Comparison of ENCODE assay signal across 2 cellular contexts in the genomic region with DNA sequence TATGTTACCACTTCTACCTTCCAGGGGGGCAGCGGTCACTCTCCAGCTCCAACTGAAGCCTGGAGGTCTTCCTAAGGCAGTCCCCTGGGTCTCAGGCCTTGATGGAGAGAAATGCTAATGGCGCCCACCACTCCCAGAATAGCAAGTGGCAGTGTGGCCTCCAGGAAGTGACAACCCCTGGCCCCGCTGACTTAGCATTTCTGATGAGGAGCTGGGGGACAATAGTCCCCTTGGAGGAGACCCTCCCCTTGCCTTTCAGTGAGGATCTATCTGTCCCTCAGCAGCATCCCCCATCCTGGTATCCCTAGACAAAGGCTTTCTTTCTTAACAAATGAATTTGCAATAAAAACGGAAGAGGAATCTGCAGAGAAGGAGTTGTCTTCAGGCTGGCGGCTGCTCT.
TF ChIP-seq lines count a peak whose summit lies in the region.

No MANE protein-coding gene starts in this region.

TF ChIP-seq in GM23338, 12 proteins besides CTCF, POLR2A, EP300 and RAD21:
- TF ChIP-seq, protein P1, sequence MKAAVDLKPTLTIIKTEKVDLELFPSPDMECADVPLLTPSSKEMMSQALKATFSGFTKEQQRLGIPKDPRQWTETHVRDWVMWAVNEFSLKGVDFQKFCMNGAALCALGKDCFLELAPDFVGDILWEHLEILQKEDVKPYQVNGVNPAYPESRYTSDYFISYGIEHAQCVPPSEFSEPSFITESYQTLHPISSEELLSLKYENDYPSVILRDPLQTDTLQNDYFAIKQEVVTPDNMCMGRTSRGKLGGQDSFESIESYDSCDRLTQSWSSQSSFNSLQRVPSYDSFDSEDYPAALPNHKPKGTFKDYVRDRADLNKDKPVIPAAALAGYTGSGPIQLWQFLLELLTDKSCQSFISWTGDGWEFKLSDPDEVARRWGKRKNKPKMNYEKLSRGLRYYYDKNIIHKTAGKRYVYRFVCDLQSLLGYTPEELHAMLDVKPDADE (IDR thresholded peaks at IDR 0.05) = no peak
- TF ChIP-seq POLR2AphosphoS5 (IDR thresholded peaks at IDR 0.05; ENCODE audit: low read depth) (no peak), CREB1 (CRISPR knock-in tag; IDR thresholded peaks at IDR 0.05; ENCODE audit: low read depth) (no peak), ZNF114 (CRISPR knock-in tag; IDR thresholded peaks at IDR 0.05) (no peak), STAT1 (IDR thresholded peaks at IDR 0.05; ENCODE audit: unreplicated experiment) (no peak), NANOG (IDR thresholded peaks at IDR 0.05; ENCODE audit: borderline replicate concordance) (no peak), ZNF331 (CRISPR knock-in tag; IDR thresholded peaks at IDR 0.05; ENCODE audit: low read depth) (no peak)
- TF ChIP-seq, protein P2, sequence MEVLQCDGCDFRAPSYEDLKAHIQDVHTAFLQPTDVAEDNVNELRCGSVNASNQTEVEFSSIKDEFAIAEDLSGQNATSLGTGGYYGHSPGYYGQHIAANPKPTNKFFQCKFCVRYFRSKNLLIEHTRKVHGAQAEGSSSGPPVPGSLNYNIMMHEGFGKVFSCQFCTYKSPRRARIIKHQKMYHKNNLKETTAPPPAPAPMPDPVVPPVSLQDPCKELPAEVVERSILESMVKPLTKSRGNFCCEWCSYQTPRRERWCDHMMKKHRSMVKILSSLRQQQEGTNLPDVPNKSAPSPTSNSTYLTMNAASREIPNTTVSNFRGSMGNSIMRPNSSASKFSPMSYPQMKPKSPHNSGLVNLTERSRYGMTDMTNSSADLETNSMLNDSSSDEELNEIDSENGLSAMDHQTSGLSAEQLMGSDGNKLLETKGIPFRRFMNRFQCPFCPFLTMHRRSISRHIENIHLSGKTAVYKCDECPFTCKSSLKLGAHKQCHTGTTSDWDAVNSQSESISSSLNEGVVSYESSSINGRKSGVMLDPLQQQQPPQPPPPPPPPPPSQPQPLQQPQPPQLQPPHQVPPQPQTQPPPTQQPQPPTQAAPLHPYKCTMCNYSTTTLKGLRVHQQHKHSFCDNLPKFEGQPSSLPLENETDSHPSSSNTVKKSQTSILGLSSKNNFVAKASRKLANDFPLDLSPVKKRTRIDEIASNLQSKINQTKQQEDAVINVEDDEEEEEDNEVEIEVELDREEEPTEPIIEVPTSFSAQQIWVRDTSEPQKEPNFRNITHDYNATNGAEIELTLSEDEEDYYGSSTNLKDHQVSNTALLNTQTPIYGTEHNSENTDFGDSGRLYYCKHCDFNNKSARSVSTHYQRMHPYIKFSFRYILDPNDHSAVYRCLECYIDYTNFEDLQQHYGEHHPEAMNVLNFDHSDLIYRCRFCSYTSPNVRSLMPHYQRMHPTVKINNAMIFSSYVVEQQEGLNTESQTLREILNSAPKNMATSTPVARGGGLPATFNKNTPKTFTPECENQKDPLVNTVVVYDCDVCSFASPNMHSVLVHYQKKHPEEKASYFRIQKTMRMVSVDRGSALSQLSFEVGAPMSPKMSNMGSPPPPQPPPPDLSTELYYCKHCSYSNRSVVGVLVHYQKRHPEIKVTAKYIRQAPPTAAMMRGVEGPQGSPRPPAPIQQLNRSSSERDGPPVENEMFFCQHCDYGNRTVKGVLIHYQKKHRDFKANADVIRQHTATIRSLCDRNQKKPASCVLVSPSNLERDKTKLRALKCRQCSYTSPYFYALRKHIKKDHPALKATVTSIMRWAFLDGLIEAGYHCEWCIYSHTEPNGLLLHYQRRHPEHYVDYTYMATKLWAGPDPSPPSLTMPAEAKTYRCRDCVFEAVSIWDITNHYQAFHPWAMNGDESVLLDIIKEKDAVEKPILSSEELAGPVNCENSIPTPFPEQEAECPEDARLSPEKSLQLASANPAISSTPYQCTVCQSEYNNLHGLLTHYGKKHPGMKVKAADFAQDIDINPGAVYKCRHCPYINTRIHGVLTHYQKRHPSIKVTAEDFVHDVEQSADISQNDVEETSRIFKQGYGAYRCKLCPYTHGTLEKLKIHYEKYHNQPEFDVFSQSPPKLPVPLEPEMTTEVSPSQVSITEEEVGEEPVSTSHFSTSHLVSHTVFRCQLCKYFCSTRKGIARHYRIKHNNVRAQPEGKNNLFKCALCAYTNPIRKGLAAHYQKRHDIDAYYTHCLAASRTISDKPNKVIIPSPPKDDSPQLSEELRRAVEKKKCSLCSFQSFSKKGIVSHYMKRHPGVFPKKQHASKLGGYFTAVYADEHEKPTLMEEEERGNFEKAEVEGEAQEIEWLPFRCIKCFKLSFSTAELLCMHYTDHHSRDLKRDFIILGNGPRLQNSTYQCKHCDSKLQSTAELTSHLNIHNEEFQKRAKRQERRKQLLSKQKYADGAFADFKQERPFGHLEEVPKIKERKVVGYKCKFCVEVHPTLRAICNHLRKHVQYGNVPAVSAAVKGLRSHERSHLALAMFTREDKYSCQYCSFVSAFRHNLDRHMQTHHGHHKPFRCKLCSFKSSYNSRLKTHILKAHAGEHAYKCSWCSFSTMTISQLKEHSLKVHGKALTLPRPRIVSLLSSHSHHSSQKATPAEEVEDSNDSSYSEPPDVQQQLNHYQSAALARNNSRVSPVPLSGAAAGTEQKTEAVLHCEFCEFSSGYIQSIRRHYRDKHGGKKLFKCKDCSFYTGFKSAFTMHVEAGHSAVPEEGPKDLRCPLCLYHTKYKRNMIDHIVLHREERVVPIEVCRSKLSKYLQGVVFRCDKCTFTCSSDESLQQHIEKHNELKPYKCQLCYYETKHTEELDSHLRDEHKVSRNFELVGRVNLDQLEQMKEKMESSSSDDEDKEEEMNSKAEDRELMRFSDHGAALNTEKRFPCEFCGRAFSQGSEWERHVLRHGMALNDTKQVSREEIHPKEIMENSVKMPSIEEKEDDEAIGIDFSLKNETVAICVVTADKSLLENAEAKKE (CRISPR knock-in tag; IDR thresholded peaks at IDR 0.05) = no peak

TF ChIP-seq in H1, 55 proteins besides CTCF, POLR2A, EP300 and RAD21:
- TF ChIP-seq YY1 (IDR thresholded peaks at IDR 0.05; ENCODE audit: low read depth, low read length) = no peak
- no peak for TF ChIP-seq SIX5 (IDR thresholded peaks at IDR 0.05; ENCODE audit: low read depth, low read length)
- TF ChIP-seq CREB1 (IDR thresholded peaks at IDR 0.05) = no peak
- TF ChIP-seq KDM1A (IDR thresholded peaks at IDR 0.05; ENCODE audit: borderline replicate concordance, low read length) = no peak
- TF ChIP-seq, protein P3, sequence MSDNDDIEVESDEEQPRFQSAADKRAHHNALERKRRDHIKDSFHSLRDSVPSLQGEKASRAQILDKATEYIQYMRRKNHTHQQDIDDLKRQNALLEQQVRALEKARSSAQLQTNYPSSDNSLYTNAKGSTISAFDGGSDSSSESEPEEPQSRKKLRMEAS (IDR thresholded peaks at IDR 0.05) = no peak
- TF ChIP-seq HDAC2 (IDR thresholded peaks at IDR 0.05; ENCODE audit: borderline replicate concordance in 1 of 2, low read depth in 2 of 2, low read length in 2 of 2) = no peak
- TF ChIP-seq SRF (IDR thresholded peaks at IDR 0.05; ENCODE audit: low read depth, low read length) = no peak
- no peak for TF ChIP-seq KDM4A (IDR thresholded peaks at IDR 0.05; ENCODE audit: low read depth, low read length, severe bottlenecking)
- no peak for TF ChIP-seq POU5F1 (IDR thresholded peaks at IDR 0.05; ENCODE audit: low read depth, low read length)
- no peak for TF ChIP-seq KDM5A (IDR thresholded peaks at IDR 0.05; ENCODE audit: low read length)
- TF ChIP-seq ZNF274 (IDR thresholded peaks at IDR 0.05; ENCODE audit: borderline replicate concordance, extremely low read depth, low read length) = no peak
- TF ChIP-seq EGR1 (IDR thresholded peaks at IDR 0.05; ENCODE audit: borderline replicate concordance, low read depth, low read length) = no peak
- no peak for TF ChIP-seq SIN3A (conservative IDR thresholded peaks at IDR 0.05 in 1 of 2, IDR thresholded peaks at IDR 0.05 in 1 of 2; ENCODE audit: low read depth in 1 of 2, low read length in 2 of 2)
- no peak for TF ChIP-seq POLR2AphosphoS5 (IDR thresholded peaks at IDR 0.05; ENCODE audit: low read depth, low read length)
- no peak for TF ChIP-seq BRCA1 (IDR thresholded peaks at IDR 0.05; ENCODE audit: low read depth, low read length)
- TF ChIP-seq JUN (IDR thresholded peaks at IDR 0.05; ENCODE audit: low read depth, low read length) = no peak
